Comparison of ENCODE assay signal across 8 cellular contexts in genomic region chr6:132715204-132715603, GRCh38. TPM values are rescaled to one million over a fixed set of nuclear protein-coding genes. Genes with fewer than 3 reads are reported as not detected.
DNase-seq lines count a peak whose midpoint lies in the region; ATAC-seq, FAIRE-seq and TF ChIP-seq lines count a peak whose summit lies in the region.

No MANE protein-coding gene starts in this region.

- TF ChIP-seq CTCF in body of pancreas (IDR thresholded peaks at IDR 0.05), result peak in 4 of 7 experiments; percentile 12 to 47 (median 42)
- TF ChIP-seq CTCF in kidney epithelial cell (IDR thresholded peaks at IDR 0.05; ENCODE audit: insufficient read depth, low read length, poor library complexity, severe bottlenecking), result peak; percentile 30

- in situ Hi-C loops in ACHN (cut with HindIII; ENCODE audit: low pct_ligation_motif_present, low pct_unique_long_range_greater_than_20kb, low sequenced_read_pairs), result no loop called here

- H3K4me3 ChIP-seq in body of pancreas (no peak overlapping the region), kidney epithelial cell (ENCODE audit: low read depth, low read length) (no peak overlapping the region)
- H3K4me3 ChIP-seq in CD8-positive, alpha-beta memory T cell (ENCODE audit: low read length), result no peak overlapping the region

- peaks cover 3 to 33% of the 10 kb centered on the region in 2 donors for H3K27me3 Mint-ChIP-seq in CD8-positive, alpha-beta memory T cell

- peaks cover 0 to 3% (median 0%) of the 10 kb centered on the region in 5 donors for H3K9me3 Mint-ChIP-seq in CD8-positive, alpha-beta memory T cell

- H3K9me3 ChIP-seq in body of pancreas, result no peaks in the 10 kb centered on the region
- H3K9me3 ChIP-seq in CD8-positive, alpha-beta memory T cell (ENCODE audit: low read length), result no peaks in the 10 kb centered on the region

- DNase-seq in ACHN (peak; percentile 72), HTR-8/SVneo (ENCODE audit: insufficient read length, low spot score) (peak; percentile 67), body of pancreas (peak; percentile 38 to 65 (median 56)), kidney epithelial cell (ENCODE audit: low read depth) (no peak), NCI-H2227 (lab: John Stamatoyannopoulos, UW; ENCODE audit: unreplicated experiment) (no peak), GM19240 (ENCODE audit: insufficient read length, low spot score) (no peak)
- no peak for DNase-seq in activated naive CD4-positive, alpha-beta T cell treated with Interleukin-2 at 50 U/mL for 16 hours
- no peak for DNase-seq in CD8-positive, alpha-beta memory T cell

- no peaks in the 10 kb centered on the region for H3K36me3 Mint-ChIP-seq in CD8-positive, alpha-beta memory T cell

- peak; percentile 28 for FAIRE-seq in HTR-8/SVneo (lab: Jason Lieb, UNC)

- CTCF ChIA-PET in CD8-positive, alpha-beta memory T cell (lab: Charles Lee), result no interaction called here

- 64 to 71% methylated on average over 4 to 5 of the region's 5 CpGs for WGBS in body of pancreas, 2 donors

- peak; percentile 69 for ATAC-seq in body of pancreas

- POLR2A ChIA-PET in CD8-positive, alpha-beta memory T cell (lab: Charles Lee), result no interaction called here

- H3K4me1 ChIP-seq in body of pancreas, result no peaks in the 10 kb centered on the region
- no peaks in the 10 kb centered on the region for H3K4me1 ChIP-seq in CD8-positive, alpha-beta memory T cell (ENCODE audit: insufficient read depth, low read length)

- H3K27ac Mint-ChIP-seq in CD8-positive, alpha-beta memory T cell, result peak overlapping the region in 1 of 8 donors; percentile 6

- TF ChIP-seq POLR2A in body of pancreas (IDR thresholded peaks at IDR 0.05), result no peak

- intact Hi-C loops in body of pancreas (cut with DNase I), result no loop called here

- H3K36me3 ChIP-seq in body of pancreas (replicated peaks in 1 of 2; ENCODE audit: insufficient read depth in 1 of 2, low read depth in 2 of 2) (no peaks in the 10 kb centered on the region), kidney epithelial cell (ENCODE audit: control insufficient read depth, insufficient read depth, low read length) (no peaks in the 10 kb centered on the region)
- no peaks in the 10 kb centered on the region for H3K36me3 ChIP-seq in CD8-positive, alpha-beta memory T cell (ENCODE audit: insufficient read depth, low read length)

- H3K4me3 Mint-ChIP-seq in CD8-positive, alpha-beta memory T cell, result no peak overlapping the region

- H3K27me3 ChIP-seq in body of pancreas, result no peaks in the 10 kb centered on the region
- H3K27me3 ChIP-seq in kidney epithelial cell (ENCODE audit: control insufficient read depth, insufficient read depth, low read length), result no peaks in the 10 kb centered on the region
- no peaks in the 10 kb centered on the region for H3K27me3 ChIP-seq in CD8-positive, alpha-beta memory T cell (ENCODE audit: insufficient read depth, low read length, poor library complexity, severe bottlenecking)

- H3K27ac ChIP-seq in body of pancreas, result no peak overlapping the region
- H3K27ac ChIP-seq in CD8-positive, alpha-beta memory T cell (ENCODE audit: low read depth, low read length), result no peak overlapping the region

- H3K4me1 Mint-ChIP-seq in CD8-positive, alpha-beta memory T cell, result no peaks in the 10 kb centered on the region

RNA-seq across cellular contexts. Expression of gene VNN1, which starts 1.3 kb away (rescaled TPM):
- total RNA-seq in body of pancreas, result 1 to 10 TPM in 1 of 2 donors, not detected in 1; 1.3 TPM
- total RNA-seq in kidney epithelial cell, result 0.21 and 0.75 TPM in 2 replicates
- total RNA-seq in CD8-positive, alpha-beta memory T cell, result not detected
- not detected for polyA plus RNA-seq in CD8-positive, alpha-beta memory T cell

RNA-seq across cellular contexts. Expression of gene VNN2, which starts 42.5 kb away (rescaled TPM):
- 1 to 10 TPM in 1 of 2 donors, not detected in 1; 1.6 TPM for total RNA-seq in body of pancreas
- total RNA-seq in kidney epithelial cell, result 0.33 TPM in 1 of 2 replicates, not detected in the other
- 1 to 10 TPM; 5.1 to 6.0 TPM for total RNA-seq in CD8-positive, alpha-beta memory T cell
- 35.8 TPM for polyA plus RNA-seq in CD8-positive, alpha-beta memory T cell

RNA-seq across cellular contexts. Expression of gene TAAR1, which starts 56.2 kb away (rescaled TPM):
- total RNA-seq in body of pancreas (not detected), kidney epithelial cell (not detected in 2 replicates)
- total RNA-seq in CD8-positive, alpha-beta memory T cell, result not detected
- polyA plus RNA-seq in CD8-positive, alpha-beta memory T cell, result not detected

Comparison
In these comparisons a context has a peak if more than half of its experiments do, and no peak if none do; other contexts are left out.
1. DNase-seq: peak in ACHN (single experiment), HTR-8/SVneo (single experiment) and body of pancreas (4 of 4); none in kidney epithelial cell (single experiment), activated naive CD4-positive, alpha-beta T cell treated with Interleukin-2 at 50 U/mL for 16 hours (single experiment), NCI-H2227 (single experiment), CD8-positive, alpha-beta memory T cell (0 of 5) and GM19240 (single experiment).